Comparison of ENCODE assay signal across 9 cellular contexts in the genomic region with DNA sequence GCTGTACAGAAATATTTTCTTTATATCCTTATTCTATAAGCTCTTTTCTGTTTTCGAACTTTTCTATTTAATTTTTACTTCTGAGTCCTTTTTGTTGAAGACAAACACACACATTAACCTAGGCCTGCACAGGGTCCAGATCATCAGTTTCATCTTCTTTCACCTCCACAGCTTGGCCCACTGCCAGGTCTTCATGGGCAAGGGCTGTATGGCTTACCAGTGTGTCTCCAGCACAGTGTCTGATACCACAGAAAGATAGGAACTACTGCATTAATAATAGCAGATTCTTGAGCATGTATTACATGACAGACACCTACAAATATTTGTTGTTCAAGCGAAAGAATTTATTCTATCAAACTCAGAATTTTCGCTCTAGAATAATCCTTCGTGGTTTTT. TPM values are rescaled to one million over a fixed set of nuclear protein-coding genes. Genes with fewer than 3 reads are reported as not detected.
DNase-seq lines count a peak whose midpoint lies in the region; ATAC-seq and TF ChIP-seq lines count a peak whose summit lies in the region.
"Had no signal": no experiment of that assay in that cellular context is flagged by ENCODE, and none has a peak within 500 bp of the region (broad histone marks: within the 10 kb centered on the region; RNA-seq: fewer than 3 reads in every experiment).

No MANE protein-coding gene starts in this region.

- no peaks in the 10 kb centered on the region for H3K9me3 ChIP-seq in Peyer's patch
- H3K9me3 ChIP-seq in transverse colon: no peaks in the 10 kb centered on the region

- 97 to 98% methylated on average over 4 of the region's 4 CpGs for WGBS in transverse colon (ENCODE audit: low coverage in 1 of 2), 2 donors

- no peak for TF ChIP-seq EP300 in transverse colon (IDR thresholded peaks at IDR 0.05; ENCODE audit: low read depth)

- H3K36me3 ChIP-seq in Peyer's patch (no peaks in the 10 kb centered on the region), transverse colon (no peaks in the 10 kb centered on the region)

- ATAC-seq in left cardiac atrium (peak; percentile 50 to 62), GM19324 (IDR thresholded peaks at IDR 0.05; ENCODE audit: low FRiP score, unreplicated experiment) (no peak), HG02840 (IDR thresholded peaks at IDR 0.05; ENCODE audit: low FRiP score, unreplicated experiment) (no peak)

- no peak overlapping the region for H3K4me3 ChIP-seq in Peyer's patch
- no peak overlapping the region for H3K4me3 ChIP-seq in transverse colon

- in situ Hi-C loops in transverse colon (cut with MboI; ENCODE audit: low pct_ligation_motif_present in 1 of 4, low pct_unique_long_range_greater_than_20kb in 1 of 4, low sequenced_read_pairs in 3 of 4): loop anchor here in 2 of 4 donors (10.0 to 25.0 kb wide), 2 partner anchors 516 to 523 kb away; no protein-coding TSS in a partner anchor

- TF ChIP-seq CTCF in Peyer's patch (IDR thresholded peaks at IDR 0.05): no peak
- no peak for TF ChIP-seq CTCF in transverse colon (IDR thresholded peaks at IDR 0.05)

- DNase-seq in activated naive CD4-positive, alpha-beta T cell treated with Interleukin-2 at 50 U/mL for 16 hours: peak; percentile 26
- no peak for DNase-seq in activated naive CD4-positive, alpha-beta T cell treated with anti-CD3 and anti-CD28 coated beads, Interleukin-2, amount 50 U/mL, for 16 hours
- DNase-seq in Peyer's patch (peak in 2 of 3 donors; percentile 26 to 72), left cardiac atrium (peak; percentile 65), transverse colon (peak; percentile 53), hippocampal formation (lab: John Stamatoyannopoulos, UW) (no peak)
- DNase-seq: NK-92 treated with Interleukin-12 subunit alpha and Interleukin-12 subunit beta, amount 100 ng/mL, for 24 hours had no signal

- TF ChIP-seq POLR2A in Peyer's patch (IDR thresholded peaks at IDR 0.05): no peak
- TF ChIP-seq POLR2A in transverse colon (IDR thresholded peaks at IDR 0.05): no peak

- intact Hi-C loops in left cardiac atrium (cut with DNase I) (loop anchor here in 1 of 2 donors (10.0 kb wide), 1 partner anchor 116 kb away; no protein-coding TSS in a partner anchor), transverse colon (cut with DNase I; ENCODE audit: low total_unique reads) (no loop called here)

- H3K27ac ChIP-seq in Peyer's patch (no peak overlapping the region), transverse colon (no peak overlapping the region)

- H3K27me3 ChIP-seq in Peyer's patch (no peaks in the 10 kb centered on the region), transverse colon (peaks cover 15% of the 10 kb centered on the region)

- H3K4me1 ChIP-seq in Peyer's patch (peaks cover 0 to 14% (median 0%) of the 10 kb centered on the region in 4 donors), transverse colon (peaks cover 0 to 56% (median 9%) of the 10 kb centered on the region in 4 donors)

RNA-seq across cellular contexts. Expression of a gene that starts 24.4 kb away (rescaled TPM):
- total RNA-seq in Peyer's patch (100 to 1,000 TPM in 1 of 4 donors, 10 to 100 TPM in 2, 1 to 10 TPM in 1; 8.4 to 107 (median 37.1) TPM), left cardiac atrium (100 to 1,000 TPM; 317 to 351 TPM), transverse colon (10 to 100 TPM in 3 of 4 donors, 1 to 10 TPM in 1; 8.4 to 41.8 (median 22.7) TPM)

Comparison
In these comparisons a context has a peak if more than half of its experiments do, and no peak if none do; other contexts are left out.
1. DNase-seq: peak in activated naive CD4-positive, alpha-beta T cell treated with Interleukin-2 at 50 U/mL for 16 hours (single experiment), Peyer's patch (2 of 3), left cardiac atrium (single experiment) and transverse colon (single experiment); none in activated naive CD4-positive, alpha-beta T cell treated with anti-CD3 and anti-CD28 coated beads, Interleukin-2, amount 50 U/mL, for 16 hours (single experiment) and hippocampal formation (0 of 2).
2. ATAC-seq: peak in left cardiac atrium (2 of 2); none in GM19324 (single experiment) and HG02840 (single experiment).